In genomic region chr2:218235017-218235416, GRCh38 we compare ENCODE assay signal across 31 cellular contexts. TPM values are rescaled to one million over a fixed set of nuclear protein-coding genes. Genes with fewer than 3 reads are reported as not detected.
DNase-seq lines count a peak whose midpoint lies in the region; ATAC-seq and TF ChIP-seq lines count a peak whose summit lies in the region.
"Had no signal": no experiment of that assay in that cellular context is flagged by ENCODE, and none has a peak within 500 bp of the region (broad histone marks: within the 10 kb centered on the region; RNA-seq: fewer than 3 reads in every experiment).

No MANE protein-coding gene starts in this region.

- WGBS in smooth muscle cell (ENCODE audit: low lambda C conversion rate), result 94% methylated on average over 2 of the region's 2 CpGs

- H3K27me3 Mint-ChIP-seq in T-helper 2 cell treated with Interferon-gamma antibody and Interleukin-4, amounts not matched to agents 5 μg/mL and 100 μg/mL, for 36 hours (ENCODE audit: low read depth), result no peaks in the 10 kb centered on the region
- H3K27me3 Mint-ChIP-seq: activated naive CD8-positive, alpha-beta T cell treated with anti-CD3 and anti-CD28 coated beads, Interleukin-2, amount 10 ng/mL, durations not matched to agents 7 days and 5 days; CD4-positive, alpha-beta T cell; naive B cell; stimulated activated memory B cell treated with anti-CD40 and anti-IgM and Interleukin-4, amounts not matched to agents 10 μg/mL and 1 μg/mL and 100 μg/mL, for 72 hours had no signal

- H3K36me3 Mint-ChIP-seq in T-helper 2 cell treated with Interferon-gamma antibody and Interleukin-4, amounts not matched to agents 5 μg/mL and 100 μg/mL, for 36 hours (ENCODE audit: low read depth), result peaks cover 84% of the 10 kb centered on the region

- no peak overlapping the region for H2AFZ ChIP-seq in smooth muscle cell (ENCODE audit: low read depth)

- H3K9ac ChIP-seq in smooth muscle cell (ENCODE audit: low read depth), result no peak overlapping the region
- H3K9ac ChIP-seq: SK-N-SH had no signal

- no peak overlapping the region for H3K4me2 ChIP-seq in smooth muscle cell
- H3K4me2 ChIP-seq: SK-N-SH had no signal

- H3K4me1 ChIP-seq in smooth muscle cell (ENCODE audit: low read depth), result no peaks in the 10 kb centered on the region

- H3K4me1 Mint-ChIP-seq in T-helper 2 cell treated with Interferon-gamma antibody and Interleukin-4, amounts not matched to agents 5 μg/mL and 100 μg/mL, for 36 hours (ENCODE audit: low read depth), result peaks cover 22% of the 10 kb centered on the region
- H3K4me1 Mint-ChIP-seq: WTC11 had no signal

- H3K27me3 ChIP-seq in HL-60 (ENCODE audit: insufficient read depth, poor library complexity, severe bottlenecking) (no peaks in the 10 kb centered on the region), smooth muscle cell (ENCODE audit: low read depth) (no peaks in the 10 kb centered on the region)
- H3K27me3 ChIP-seq: body of pancreas, heart right ventricle, ovary, right atrium auricular region, spleen had no signal

- TF ChIP-seq CTCF in HL-60 (IDR thresholded peaks at IDR 0.05; ENCODE audit: insufficient read depth, low read length), result no peak
- TF ChIP-seq CTCF in smooth muscle cell (IDR thresholded peaks at IDR 0.05; ENCODE audit: borderline replicate concordance, insufficient read depth, poor library complexity, severe bottlenecking), result no peak

- H3K4me3 ChIP-seq in HL-60 (replicated peaks; ENCODE audit: insufficient read depth, low read length), result no peak overlapping the region
- H3K4me3 ChIP-seq in smooth muscle cell, result no peak overlapping the region
- H3K4me3 ChIP-seq: body of pancreas, heart right ventricle, ovary, right atrium auricular region, spleen had no signal

- H3K27ac ChIP-seq in HL-60 (replicated peaks), result 0 out of 2 replicates have a peak overlapping the region, but pooled peaks have one; percentile 2
- peak overlapping the region; percentile 8 for H3K27ac ChIP-seq in epithelial cell of prostate
- H3K27ac ChIP-seq in smooth muscle cell (ENCODE audit: low read depth), result peak overlapping the region; percentile 33
- H3K27ac ChIP-seq: heart right ventricle, ovary, right atrium auricular region had no signal

- no peak for DNase-seq in T-helper 2 cell treated with Interferon-gamma antibody and Interleukin-4, amounts not matched to agents 5 μg/mL and 100 μg/mL, for 36 hours (ENCODE audit: low spot score)
- DNase-seq in T-helper 2 cell, result no peak
- no peak for DNase-seq in HL-60 (ENCODE audit: low read depth in 1 of 2, low spot score in 1 of 2)
- no peak for DNase-seq in epithelial cell of prostate (ENCODE audit: low read depth, low spot score)
- DNase-seq in smooth muscle cell (lab: John Stamatoyannopoulos, UW; ENCODE audit: unreplicated experiment), result no peak
- DNase-seq in NCI-H226, result no peak
- no peak for DNase-seq in NCI-H2029 (lab: John Stamatoyannopoulos, UW)
- DNase-seq: 8988T; activated CD4-positive, alpha-beta T cell treated with anti-CD3 and anti-CD28 coated beads, Interleukin-2, amount 50 U/mL, for 48 hours; activated naive CD8-positive, alpha-beta T cell treated with anti-CD3 and anti-CD28 coated beads, Interleukin-2, amount 10 ng/mL, durations not matched to agents 7 days and 5 days; activated T-cell treated with anti-CD3 and anti-CD28 coated beads for 4 hours; body of pancreas; CD4-positive, alpha-beta T cell; DMS153; erythroblast; foreskin fibroblast; heart right ventricle; IMR-90; left colon; mesenchymal stem cell; naive B cell; NCI-H1105 treated with DMSO at 0.1 percent for 48 hours; NCI-H2081 treated with DMSO at 0.1 percent for 48 hours; ovary; SK-N-SH; spleen; stimulated activated CD4-positive, alpha-beta T cell treated with anti-CD3 and anti-CD28 coated beads, Interleukin-2, amount 100 ng/mL, for 48 hours had no signal

- peak overlapping the region; percentile 31 for H3K27ac Mint-ChIP-seq in T-helper 2 cell treated with Interferon-gamma antibody and Interleukin-4, amounts not matched to agents 5 μg/mL and 100 μg/mL, for 36 hours
- H3K27ac Mint-ChIP-seq: CD4-positive, alpha-beta T cell; stimulated activated memory B cell treated with anti-CD40 and anti-IgM and Interleukin-4, amounts not matched to agents 10 μg/mL and 1 μg/mL and 100 μg/mL, for 72 hours; WTC11 had no signal

- peaks cover 55% of the 10 kb centered on the region for H3K79me2 ChIP-seq in smooth muscle cell (ENCODE audit: low read depth)

- no peaks in the 10 kb centered on the region for H3K9me3 Mint-ChIP-seq in T-helper 2 cell treated with Interferon-gamma antibody and Interleukin-4, amounts not matched to agents 5 μg/mL and 100 μg/mL, for 36 hours
- H3K9me3 Mint-ChIP-seq: activated naive CD8-positive, alpha-beta T cell treated with anti-CD3 and anti-CD28 coated beads, Interleukin-2, amount 10 ng/mL, durations not matched to agents 7 days and 5 days; CD4-positive, alpha-beta T cell; stimulated activated memory B cell treated with anti-CD40 and anti-IgM and Interleukin-4, amounts not matched to agents 10 μg/mL and 1 μg/mL and 100 μg/mL, for 72 hours had no signal

- peaks cover 61% of the 10 kb centered on the region for H3F3A ChIP-seq in smooth muscle cell (ENCODE audit: low read depth)

- no peak for ATAC-seq in GM21515 (IDR thresholded peaks at IDR 0.05; ENCODE audit: unreplicated experiment)
- ATAC-seq: body of pancreas; heart right ventricle; left colon; stimulated activated memory B cell treated with anti-CD40 and anti-IgM and Interleukin-4, amounts not matched to agents 10 μg/mL and 1 μg/mL and 100 μg/mL, for 72 hours; WTC11 had no signal

- peaks cover 21% of the 10 kb centered on the region for H3K36me3 ChIP-seq in smooth muscle cell (ENCODE audit: low read depth)
- H3K36me3 ChIP-seq: ovary had no signal

- H3K9me3 ChIP-seq in smooth muscle cell (replicated peaks; ENCODE audit: low read depth), result no peaks in the 10 kb centered on the region
- H3K9me3 ChIP-seq: body of pancreas, heart right ventricle, ovary, right atrium auricular region, SK-N-SH, spleen had no signal

- peaks cover 94% of the 10 kb centered on the region for H4K20me1 ChIP-seq in smooth muscle cell (ENCODE audit: low read depth)

- no peak overlapping the region for H3K4me3 Mint-ChIP-seq in T-helper 2 cell treated with Interferon-gamma antibody and Interleukin-4, amounts not matched to agents 5 μg/mL and 100 μg/mL, for 36 hours
- H3K4me3 Mint-ChIP-seq: activated naive CD8-positive, alpha-beta T cell treated with anti-CD3 and anti-CD28 coated beads, Interleukin-2, amount 10 ng/mL, durations not matched to agents 7 days and 5 days; CD4-positive, alpha-beta T cell; naive B cell; stimulated activated memory B cell treated with anti-CD40 and anti-IgM and Interleukin-4, amounts not matched to agents 10 μg/mL and 1 μg/mL and 100 μg/mL, for 72 hours; WTC11 had no signal

RNA-seq across cellular contexts. Expression of gene ARPC2, which starts 18.0 kb away (rescaled TPM):
- 645 and 653 TPM in 2 replicates for total RNA-seq in smooth muscle cell
- 858 and 872 TPM in 2 replicates for polyA plus RNA-seq in smooth muscle cell

RNA-seq across cellular contexts. Expression of gene GPBAR1, which starts 25.8 kb away (rescaled TPM):
- 0.94 and 1.3 TPM in 2 replicates for total RNA-seq in smooth muscle cell
- 1.6 and 2.6 TPM in 2 replicates for polyA plus RNA-seq in smooth muscle cell

RNA-seq across cellular contexts. Expression of gene AAMP, which starts 34.9 kb away (rescaled TPM):
- total RNA-seq in smooth muscle cell, result 58.9 and 71.5 TPM in 2 replicates
- polyA plus RNA-seq in smooth muscle cell, result 95.8 and 135 TPM in 2 replicates

RNA-seq across cellular contexts. Expression of gene PNKD, which starts 35.3 kb away (rescaled TPM):
- total RNA-seq in smooth muscle cell, result 26.1 and 42.0 TPM in 2 replicates
- polyA plus RNA-seq in smooth muscle cell, result 109 and 126 TPM in 2 replicates

RNA-seq across cellular contexts. Expression of gene TMBIM1, which starts 57.3 kb away (rescaled TPM):
- total RNA-seq in smooth muscle cell, result 109 TPM in 2 replicates
- polyA plus RNA-seq in smooth muscle cell, result 121 and 172 TPM in 2 replicates
